In the genomic region with DNA sequence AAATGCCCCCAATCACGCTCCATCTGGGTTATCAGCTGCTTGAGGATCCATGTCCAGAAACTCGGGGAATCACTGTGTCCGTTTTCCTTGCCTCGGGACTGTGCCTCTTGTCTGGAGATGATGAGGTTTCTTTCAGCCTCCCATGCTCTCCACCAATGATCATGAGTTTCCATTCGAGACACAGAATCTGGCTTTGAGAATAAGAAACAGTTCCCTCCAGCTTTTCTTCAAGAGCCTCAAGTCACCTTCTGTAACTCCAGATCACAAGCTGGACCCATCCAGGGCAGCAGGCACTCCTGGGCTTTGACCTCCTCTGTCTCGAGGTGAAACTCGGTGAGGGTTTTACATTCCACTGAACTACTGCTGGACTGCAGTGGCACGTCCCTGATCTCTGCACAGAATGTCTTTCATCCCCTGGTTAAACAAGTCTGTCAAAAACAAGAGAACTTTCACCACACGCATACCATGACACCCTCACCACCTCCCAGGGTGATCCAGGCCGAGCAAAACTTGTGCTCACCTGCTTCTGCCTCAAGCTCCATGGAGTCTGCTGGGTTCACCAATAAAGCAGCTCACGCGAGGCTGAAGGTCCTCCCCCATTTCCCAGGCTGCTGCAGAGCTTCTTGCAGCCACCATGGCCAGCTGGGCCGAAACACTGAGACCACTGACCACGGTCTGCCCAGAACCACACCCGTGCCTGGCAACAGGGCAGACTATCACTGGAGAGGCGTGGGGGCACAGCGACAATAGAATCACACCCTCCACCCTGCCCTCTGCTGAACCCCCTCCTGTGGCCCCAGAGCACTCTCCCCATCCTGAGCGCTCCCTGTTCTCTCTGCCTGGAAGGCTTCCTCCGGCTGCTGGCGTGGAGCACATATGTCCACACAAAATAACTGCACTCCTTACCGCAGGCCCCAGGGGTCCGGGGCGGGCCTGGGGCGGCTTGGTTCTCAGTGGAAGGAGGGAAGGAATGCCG, we compare ENCODE assay signal across 23 cellular contexts. TPM values are rescaled to one million over a fixed set of nuclear protein-coding genes. Genes with fewer than 3 reads are reported as not detected.
DNase-seq lines count a peak whose midpoint lies in the region; ATAC-seq and TF ChIP-seq lines count a peak whose summit lies in the region.
"Had no signal": no experiment of that assay in that cellular context is flagged by ENCODE, and none has a peak within 500 bp of the region (broad histone marks: within the 10 kb centered on the region; RNA-seq: fewer than 3 reads in every experiment).

No MANE protein-coding gene starts in this region.

- no peak overlapping the region for H3K4me3 Mint-ChIP-seq in WTC11
- H3K4me3 Mint-ChIP-seq: CD4-positive, alpha-beta memory T cell; HFFc6; IgD-negative memory B cell had no signal

- intact Hi-C loops in Right ventricle myocardium inferior (cut with DNase I): no loop called here
- intact Hi-C loops in left cardiac atrium (cut with DNase I): no loop called here

- H3K36me3 Mint-ChIP-seq in WTC11: peaks cover 20% of the 10 kb centered on the region
- H3K36me3 Mint-ChIP-seq: CD4-positive, alpha-beta memory T cell; IgD-negative memory B cell had no signal

- DNase-seq in WTC11 (ENCODE audit: low spot score) (no peak), myocyte (ENCODE audit: low read depth) (peak; percentile 30), Right ventricle myocardium inferior (ENCODE audit: missing footprints) (no peak), HuH-7 (ENCODE audit: low spot score) (no peak), left cardiac atrium (no peak), EL (no peak)
- DNase-seq: AML-193; CD4-positive, alpha-beta memory T cell; COR-L47; DMS53; HFFc6; NCI-H1048; NCI-H1417; NCI-H1694; NCI-H2029 treated with DMSO at 0.1 percent for 48 hours; NCI-H2227 treated with DMSO at 0.1 percent for 48 hours; NCI-H526 treated with DMSO at 0.1 percent for 48 hours; RPMI8226; SHP77 treated with DMSO at 0.1 percent for 48 hours had no signal

- CTCF ChIA-PET in WTC11 (lab: Charles Lee): no interaction called here

- POLR2A ChIA-PET in WTC11 (lab: Charles Lee): no interaction called here

- H3K27ac Mint-ChIP-seq in WTC11: no peak overlapping the region
- H3K27ac Mint-ChIP-seq: CD4-positive, alpha-beta memory T cell; HFFc6; IgD-negative memory B cell had no signal

- peaks cover 17% of the 10 kb centered on the region for H3K4me1 Mint-ChIP-seq in WTC11
- H3K4me1 Mint-ChIP-seq: CD4-positive, alpha-beta memory T cell; IgD-negative memory B cell had no signal

- H3K9me3 Mint-ChIP-seq in WTC11: peaks cover 30% of the 10 kb centered on the region

- no peak for TF ChIP-seq CTCF in WTC11 (IDR thresholded peaks at IDR 0.05)

- peaks cover 8% of the 10 kb centered on the region for H3K27me3 Mint-ChIP-seq in WTC11 (ENCODE audit: low read depth)

- no peak for ATAC-seq in WTC11
- peak; percentile 21 for ATAC-seq in esophagus mucosa
- no peak for ATAC-seq in Right ventricle myocardium inferior
- ATAC-seq in left cardiac atrium: no peak
- ATAC-seq: A549, GM12878 had no signal

TF ChIP-seq in WTC11, 78 proteins besides CTCF, POLR2A, EP300 and RAD21:
- TF ChIP-seq, protein P1, sequence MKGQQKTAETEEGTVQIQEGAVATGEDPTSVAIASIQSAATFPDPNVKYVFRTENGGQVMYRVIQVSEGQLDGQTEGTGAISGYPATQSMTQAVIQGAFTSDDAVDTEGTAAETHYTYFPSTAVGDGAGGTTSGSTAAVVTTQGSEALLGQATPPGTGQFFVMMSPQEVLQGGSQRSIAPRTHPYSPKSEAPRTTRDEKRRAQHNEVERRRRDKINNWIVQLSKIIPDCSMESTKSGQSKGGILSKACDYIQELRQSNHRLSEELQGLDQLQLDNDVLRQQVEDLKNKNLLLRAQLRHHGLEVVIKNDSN (CRISPR knock-in tag; IDR thresholded peaks at IDR 0.05): no peak
- TF ChIP-seq, protein P2, sequence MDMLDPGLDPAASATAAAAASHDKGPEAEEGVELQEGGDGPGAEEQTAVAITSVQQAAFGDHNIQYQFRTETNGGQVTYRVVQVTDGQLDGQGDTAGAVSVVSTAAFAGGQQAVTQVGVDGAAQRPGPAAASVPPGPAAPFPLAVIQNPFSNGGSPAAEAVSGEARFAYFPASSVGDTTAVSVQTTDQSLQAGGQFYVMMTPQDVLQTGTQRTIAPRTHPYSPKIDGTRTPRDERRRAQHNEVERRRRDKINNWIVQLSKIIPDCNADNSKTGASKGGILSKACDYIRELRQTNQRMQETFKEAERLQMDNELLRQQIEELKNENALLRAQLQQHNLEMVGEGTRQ (CRISPR knock-in tag; IDR thresholded peaks at IDR 0.05): no peak
- TF ChIP-seq ZNF317 (CRISPR knock-in tag; IDR thresholded peaks at IDR 0.05; ENCODE audit: borderline replicate concordance, low read depth) (0 out of 2 replicates have a peak, but pooled peaks have one; percentile 38), GABPB1 (CRISPR knock-in tag; IDR thresholded peaks at IDR 0.05) (peak; percentile 44; the same call in 1 of the 2 replicates)

RNA-seq across cellular contexts. Expression of a gene that starts 25.1 kb away (rescaled TPM):
- total RNA-seq in WTC11 (2021) (2.3 to 5.0 TPM (median 4.3 TPM) in 3 replicates), esophagus mucosa (0.48 TPM), myocyte (0.11 TPM in 1 of 2 replicates, not detected in the other), Right ventricle myocardium inferior (0.19 TPM), left cardiac atrium (under 1 TPM; 0.10 to 0.21 TPM)
- 0.06 TPM for polyA plus RNA-seq in myocyte (2012)
- total RNA-seq: CD4-positive, alpha-beta memory T cell; HFFc6 had no signal
- polyA plus RNA-seq: CD4-positive, alpha-beta memory T cell; GM12878; IgD-negative memory B cell had no signal

RNA-seq across cellular contexts. Expression of a gene that starts 59.0 kb away (rescaled TPM):
- 67.5 to 83.3 TPM (median 80.1 TPM) in 3 replicates for total RNA-seq in WTC11 (2021)
- 261 TPM for total RNA-seq in esophagus mucosa
- total RNA-seq in myocyte: 219 and 266 TPM in 2 replicates
- polyA plus RNA-seq in myocyte (2012): 136 TPM
- 420 TPM for total RNA-seq in Right ventricle myocardium inferior
- total RNA-seq in left cardiac atrium: 100 to 1,000 TPM; 327 to 413 TPM
